ENCODE assay signal across 21 cellular contexts in the genomic region with DNA sequence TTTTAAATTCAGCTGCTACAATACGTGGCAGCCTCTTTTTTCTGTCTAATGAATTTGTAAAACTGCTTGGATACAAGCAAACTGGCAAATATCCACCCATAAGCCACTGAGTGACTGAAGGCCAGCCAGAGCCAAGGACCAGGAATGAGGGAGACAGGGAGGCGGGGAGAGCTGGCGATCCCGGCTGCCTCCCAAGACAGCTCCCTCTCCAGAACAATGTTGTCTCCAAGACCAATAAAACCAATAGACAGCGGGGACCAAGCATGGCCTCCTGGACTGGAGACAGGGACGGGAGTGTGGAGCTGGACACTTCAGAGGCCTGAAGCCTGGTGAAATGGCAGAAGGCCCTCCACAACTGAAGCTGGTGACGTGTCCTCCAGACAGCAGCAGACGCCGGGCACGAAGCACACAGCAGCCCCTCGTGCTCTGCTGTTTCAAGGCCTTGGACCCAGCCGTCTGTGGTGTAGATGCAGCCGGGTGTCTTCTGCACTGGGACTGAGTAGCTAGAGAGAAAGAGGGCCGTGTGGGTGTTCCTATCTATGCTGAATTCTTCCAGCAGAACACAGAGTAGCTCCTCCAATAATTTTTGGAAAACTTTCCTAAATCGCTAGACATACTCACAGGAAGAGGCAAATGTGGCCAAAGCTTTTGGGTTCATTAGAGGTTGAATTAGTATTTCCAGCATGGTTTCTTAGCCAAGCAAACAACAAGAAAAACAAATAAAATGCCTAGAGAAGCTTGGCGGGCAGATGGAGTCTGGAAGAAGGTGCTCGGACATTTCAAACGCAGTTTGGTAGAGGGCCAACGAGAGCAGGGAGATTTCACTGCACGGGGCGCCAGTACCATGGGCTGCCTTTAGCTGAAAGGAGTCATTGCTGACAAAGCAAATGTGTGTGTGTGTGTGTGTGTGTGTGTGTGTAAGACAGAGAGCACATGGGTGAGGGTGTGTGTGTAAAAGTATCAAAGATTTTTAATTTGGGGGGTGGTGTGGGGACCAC.
DNase-seq lines count a peak whose midpoint lies in the region; ATAC-seq and TF ChIP-seq lines count a peak whose summit lies in the region.
"Had no signal": no experiment of that assay in that cellular context is flagged by ENCODE, and none has a peak within 500 bp of the region (broad histone marks: within the 10 kb centered on the region; RNA-seq: fewer than 3 reads in every experiment).

No MANE protein-coding gene starts in this region.

- H3K27me3 ChIP-seq in heart left ventricle (peaks cover 0 to 18% (median 0%) of the 10 kb centered on the region in 9 donors), testis (no peaks in the 10 kb centered on the region)
- H3K27me3 ChIP-seq: BE2C had no signal

- DNase-seq in coronary artery (ENCODE audit: low spot score) (peak; percentile 65), heart left ventricle (peak in 1 of 5 donors; percentile 23), posterior vena cava (ENCODE audit: low spot score) (peak; percentile 80), testis (peak; percentile 60), H4 (ENCODE audit: low spot score) (no peak), left colon (no peak)
- DNase-seq: BE2C, EL, GF-D8, GOT3, IMR-90, NCI-H1105, NCI-H2029 treated with DMSO at 0.1 percent for 48 hours, NCI-H226, NCI-H510A treated with DMSO at 0.1 percent for 48 hours, NCI-H748 treated with DMSO at 0.1 percent for 48 hours, PC-9, RPMI8226 had no signal

- H3K4me3 ChIP-seq in coronary artery (no peak overlapping the region), heart left ventricle (no peak overlapping the region), testis (no peak overlapping the region)
- H3K4me3 ChIP-seq: A549, PC-9 had no signal

- H3K36me3 ChIP-seq in heart left ventricle (no peaks in the 10 kb centered on the region), testis (ENCODE audit: low read depth, missing control alignments) (no peaks in the 10 kb centered on the region)
- H3K36me3 ChIP-seq: BE2C had no signal

- ATAC-seq in heart left ventricle (peak in 3 of 4 donors; percentile 43 to 58 (median 52)), left colon (no peak)
- no peak for ATAC-seq in activated CD4-positive, CD25-positive, alpha-beta regulatory T cell treated with anti-CD3 and anti-CD28 coated beads, Interleukin-2, amount 50 U/mL, for 24 hours
- ATAC-seq: A549 had no signal

- intact Hi-C loops in heart left ventricle (cut with DNase I) (no loop called here), posterior vena cava (cut with DNase I) (no loop called here), testis (cut with DNase I; ENCODE audit: low total_unique reads) (no loop called here), left colon (cut with DNase I, micrococcal nuclease) (no loop called here)

- TF ChIP-seq POLR2A in heart left ventricle (IDR thresholded peaks at IDR 0.05) (no peak), testis (IDR thresholded peaks at IDR 0.05) (no peak)

- H3K9me3 ChIP-seq in heart left ventricle (no peaks in the 10 kb centered on the region), testis (no peaks in the 10 kb centered on the region)
- H3K9me3 ChIP-seq: A549, BE2C had no signal

- H3K27ac ChIP-seq in coronary artery (no peak overlapping the region), heart left ventricle (peak overlapping the region in 1 of 12 donors; percentile 37), testis (no peak overlapping the region)
- H3K27ac ChIP-seq: A549, KMS-11, PC-9 had no signal

- 58 to 64% (median 62%) methylated on average over 14 to 21 of the region's 21 CpGs for WGBS in heart left ventricle, 4 donors
- WGBS in testis, 2 donors, result 41 to 54% methylated on average over 20 to 21 of the region's 21 CpGs

- TF ChIP-seq CTCF in coronary artery (IDR thresholded peaks at IDR 0.05), result no peak
- TF ChIP-seq CTCF in heart left ventricle (IDR thresholded peaks at IDR 0.05), result no peak
- TF ChIP-seq CTCF in testis (IDR thresholded peaks at IDR 0.05), result no peak

- no peaks in the 10 kb centered on the region for H3K4me1 ChIP-seq in heart left ventricle
- H3K4me1 ChIP-seq in testis, result peaks cover 8% of the 10 kb centered on the region
- H3K4me1 ChIP-seq: A549, BE2C had no signal

Comparison
In these comparisons a context has a peak if more than half of its experiments do, and no peak if none do; other contexts are left out.
1. DNase-seq: peak in coronary artery (single experiment), posterior vena cava (single experiment) and testis (single experiment); none in H4 (single experiment) and left colon (0 of 2).
2. ATAC-seq: peak in heart left ventricle (3 of 4); none in activated CD4-positive, CD25-positive, alpha-beta regulatory T cell treated with anti-CD3 and anti-CD28 coated beads, Interleukin-2, amount 50 U/mL, for 24 hours (0 of 2) and left colon (single experiment).